ENCODE assay signal across 1 cellular context in the genomic region with DNA sequence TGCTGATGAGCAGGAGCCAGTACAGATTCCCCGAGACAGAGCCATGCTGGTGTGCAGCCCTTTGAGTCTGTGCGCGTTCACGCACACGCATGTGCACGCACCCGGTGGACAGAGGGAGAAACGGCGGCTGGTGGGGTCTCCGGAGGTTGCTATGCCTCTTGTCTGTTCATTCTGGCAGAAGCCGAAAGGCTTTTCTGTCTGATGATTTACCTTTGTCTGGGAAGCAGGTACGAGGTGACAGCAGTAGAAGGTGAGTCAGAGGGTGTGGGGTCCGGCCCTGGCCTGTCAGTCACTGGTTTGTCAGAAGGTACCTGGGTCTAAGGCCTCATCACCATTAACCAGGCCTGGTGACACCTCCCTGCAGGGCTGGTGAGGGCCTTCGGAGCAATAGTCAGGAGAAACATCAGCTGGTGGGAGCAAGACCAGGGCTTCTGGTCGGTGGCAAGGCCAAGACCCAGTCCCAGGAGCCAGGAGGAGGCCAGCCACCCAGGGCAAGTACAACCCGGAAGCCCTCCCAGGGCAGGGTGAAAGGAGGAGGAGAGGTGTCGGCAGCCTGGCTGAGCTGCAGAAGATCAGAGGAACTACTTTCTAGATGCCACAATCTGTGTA.
TF ChIP-seq lines count a peak whose summit lies in the region.

No MANE protein-coding gene starts in this region.

TF ChIP-seq in HepG2, 621 proteins besides CTCF, POLR2A, EP300 and RAD21 (continued from another document):
- TF ChIP-seq ZNF354B (CRISPR knock-in tag; IDR thresholded peaks at IDR 0.05), result no peak
